Comparison of ENCODE assay signal across 16 cellular contexts in the genomic region with DNA sequence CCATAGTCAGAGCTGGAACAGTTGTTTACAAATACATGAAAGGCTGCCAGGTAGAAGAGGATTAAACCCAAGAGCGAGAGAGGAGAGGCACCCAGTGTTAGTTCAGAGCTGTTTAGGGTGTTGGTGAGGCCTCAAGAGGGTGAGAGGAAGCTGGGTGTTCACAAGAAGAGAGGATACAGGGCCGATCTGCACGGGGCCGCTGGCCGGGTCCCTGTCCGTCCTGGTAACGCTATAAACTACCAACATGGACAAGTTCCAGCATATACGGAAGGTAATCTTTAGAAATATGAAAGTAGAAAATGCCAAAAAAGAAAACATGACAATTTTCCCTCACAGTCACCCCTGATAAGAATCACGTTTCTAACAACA.
DNase-seq lines count a peak whose midpoint lies in the region; TF ChIP-seq lines count a peak whose summit lies in the region.
"Had no signal": no experiment of that assay in that cellular context is flagged by ENCODE, and none has a peak within 500 bp of the region (broad histone marks: within the 10 kb centered on the region; RNA-seq: fewer than 3 reads in every experiment).

No MANE protein-coding gene starts in this region.

- POLR2A ChIA-PET in MCF 10A (lab: Yijun Ruan, JAX): interaction anchor here (1.0 to 2.4 kb wide), 7 partner anchors 9 to 304 kb away, joined by 3 to 24 read pairs (median 4); a partner anchor contains a TSS

- no peak for TF ChIP-seq POLR2A in vagina (IDR thresholded peaks at IDR 0.05)

- TF ChIP-seq CTCF in MCF 10A (IDR thresholded peaks at IDR 0.05; ENCODE audit: unreplicated experiment) (no peak), mammary epithelial cell (conservative IDR thresholded peaks at IDR 0.05 in 1 of 2, IDR thresholded peaks at IDR 0.05 in 1 of 2; ENCODE audit: extremely low read depth in 1 of 2, insufficient read depth in 1 of 2, low read depth in 1 of 2, low read length in 2 of 2) (no peak), nephron progenitor cell (IDR thresholded peaks at IDR 0.05) (no peak), vagina (IDR thresholded peaks at IDR 0.05) (no peak)

- H3K4me3 Mint-ChIP-seq in MCF 10A (ENCODE audit: unreplicated experiment) (peak overlapping the region; percentile 64), nephron progenitor cell (no peak overlapping the region)
- H3K4me3 Mint-ChIP-seq in activated naive CD8-positive, alpha-beta T cell treated with anti-CD3 and anti-CD28 coated beads for 36 hours: no peak overlapping the region
- H3K4me3 Mint-ChIP-seq: CD8-positive, alpha-beta T cell had no signal

- BruUV-seq in MCF 10A (replicated peaks; lab: Mats Ljungman, UMichigan): no TSS peak
- no TSS peak for BruUV-seq in mammary epithelial cell (replicated peaks; lab: Mats Ljungman, UMichigan)

- no peak overlapping the region for H3K4me3 ChIP-seq in mammary epithelial cell (replicated peaks in 1 of 3; ENCODE audit: insufficient read depth in 1 of 3, low read depth in 2 of 3, low read length in 3 of 3)
- H3K4me3 ChIP-seq in vagina: no peak overlapping the region
- H3K4me3 ChIP-seq: GM12878 had no signal

- CTCF ChIA-PET in MCF 10A (lab: Yijun Ruan, JAX): interaction anchor here (0.8 to 2.7 kb wide), 4 partner anchors 15 to 72 kb away, joined by 3 to 16 read pairs (median 4); no protein-coding TSS in a partner anchor
- CTCF ChIA-PET in mammary epithelial cell (lab: Charles Lee; ENCODE audit: low non-redundant PET): no interaction called here

- intact Hi-C loops in MCF 10A (cut with micrococcal nuclease): no loop called here
- intact Hi-C loops in mammary epithelial cell (cut with micrococcal nuclease): no loop called here
- intact Hi-C loops in vagina (cut with DNase I): no loop called here

- no peaks in the 10 kb centered on the region for H3K4me1 ChIP-seq in mammary epithelial cell (ENCODE audit: insufficient read depth, low read length)
- peaks cover 25% of the 10 kb centered on the region for H3K4me1 ChIP-seq in vagina

- H3K36me3 ChIP-seq in mammary epithelial cell (ENCODE audit: insufficient read depth, low read length) (no peaks in the 10 kb centered on the region), vagina (no peaks in the 10 kb centered on the region)

- H3K9me3 ChIP-seq in mammary epithelial cell (replicated peaks; ENCODE audit: insufficient read depth, low read length) (peaks cover 25% of the 10 kb centered on the region), vagina (no peaks in the 10 kb centered on the region)

- no peaks in the 10 kb centered on the region for H4K20me1 ChIP-seq in mammary epithelial cell (ENCODE audit: insufficient read depth, low read length)

- 32% methylated on average over 8 of the region's 9 CpGs for WGBS in mammary epithelial cell (ENCODE audit: low coverage, missing lambda C conversion rate)

- H3K9me3 Mint-ChIP-seq in MCF 10A (ENCODE audit: unreplicated experiment) (peaks cover 15% of the 10 kb centered on the region), nephron progenitor cell (peaks cover 28% of the 10 kb centered on the region)
- H3K9me3 Mint-ChIP-seq in activated naive CD8-positive, alpha-beta T cell treated with anti-CD3 and anti-CD28 coated beads for 36 hours: peaks cover 8% of the 10 kb centered on the region

- no peak overlapping the region for H2AFZ ChIP-seq in mammary epithelial cell (ENCODE audit: low read depth, low read length)

- no peak overlapping the region for H3K27ac ChIP-seq in mammary epithelial cell (ENCODE audit: insufficient read depth, low read depth, low read length)
- H3K27ac ChIP-seq in epithelial cell of prostate: peak overlapping the region; percentile 43
- H3K27ac ChIP-seq in vagina: peak overlapping the region; percentile 82

- H3K27me3 ChIP-seq in mammary epithelial cell (ENCODE audit: insufficient read depth, low read length) (no peaks in the 10 kb centered on the region), vagina (no peaks in the 10 kb centered on the region)

- no peak for DNase-seq in MCF 10A (ENCODE audit: unreplicated experiment)
- DNase-seq in mammary epithelial cell: no peak
- no peak for DNase-seq in epithelial cell of prostate (ENCODE audit: low read depth, low spot score)
- DNase-seq in nephron progenitor cell: no peak
- DNase-seq in vagina (ENCODE audit: extremely low spot score in 2 of 2): peak in 1 of 2 donors; percentile 85
- DNase-seq in activated naive CD8-positive, alpha-beta T cell treated with anti-CD3 and anti-CD28 coated beads for 36 hours: no peak
- DNase-seq in NCI-H146 treated with DMSO at 0.1 percent for 48 hours (lab: John Stamatoyannopoulos, UW; ENCODE audit: unreplicated experiment): no peak
- no peak for DNase-seq in NCI-H748 (lab: John Stamatoyannopoulos, UW; ENCODE audit: unreplicated experiment)
- DNase-seq: CD8-positive, alpha-beta T cell; DND-41; HCEC 1CT; NCI-H1930; NCI-H2171; NCI-H446 treated with DMSO at 0.1 percent for 48 hours; NCI-H748 treated with DMSO at 0.1 percent for 48 hours had no signal

- H3K4me2 ChIP-seq in mammary epithelial cell (ENCODE audit: insufficient read depth, low read depth, low read length): no peak overlapping the region

- peaks cover under 1% of the 10 kb centered on the region for H3K27me3 Mint-ChIP-seq in MCF 10A (ENCODE audit: insufficient read depth, unreplicated experiment)
- peaks cover 8% of the 10 kb centered on the region for H3K27me3 Mint-ChIP-seq in nephron progenitor cell (ENCODE audit: low read depth, poor library complexity)
- H3K27me3 Mint-ChIP-seq in activated naive CD8-positive, alpha-beta T cell treated with anti-CD3 and anti-CD28 coated beads for 36 hours: peaks cover 38% of the 10 kb centered on the region

- H3K27ac Mint-ChIP-seq in MCF 10A (ENCODE audit: low read depth, unreplicated experiment) (peak overlapping the region; percentile 90), nephron progenitor cell (peak overlapping the region; percentile 61)
- H3K27ac Mint-ChIP-seq in activated naive CD8-positive, alpha-beta T cell treated with anti-CD3 and anti-CD28 coated beads for 36 hours: no peak overlapping the region
- H3K27ac Mint-ChIP-seq: CD8-positive, alpha-beta T cell had no signal

- no peak overlapping the region for H3K9ac ChIP-seq in mammary epithelial cell (ENCODE audit: insufficient read depth, low read length)

- in situ Hi-C loops in mammary epithelial cell (cut with MboI; ENCODE audit: low sequenced_read_pairs in 2 of 2): no loop called here

- H3K4me1 Mint-ChIP-seq in MCF 10A (ENCODE audit: insufficient read depth, unreplicated experiment) (peaks cover 21% of the 10 kb centered on the region), nephron progenitor cell (peaks cover 23% of the 10 kb centered on the region)
- H3K4me1 Mint-ChIP-seq in activated naive CD8-positive, alpha-beta T cell treated with anti-CD3 and anti-CD28 coated beads for 36 hours: no peaks in the 10 kb centered on the region

- H3K36me3 Mint-ChIP-seq in MCF 10A (ENCODE audit: insufficient read depth, unreplicated experiment) (no peaks in the 10 kb centered on the region), nephron progenitor cell (ENCODE audit: low read depth) (no peaks in the 10 kb centered on the region)
- H3K36me3 Mint-ChIP-seq in activated naive CD8-positive, alpha-beta T cell treated with anti-CD3 and anti-CD28 coated beads for 36 hours: no peaks in the 10 kb centered on the region
- H3K36me3 Mint-ChIP-seq: CD8-positive, alpha-beta T cell had no signal

- no peaks in the 10 kb centered on the region for H3K79me2 ChIP-seq in mammary epithelial cell (ENCODE audit: insufficient read depth, low read length)

- dilution Hi-C loops in mammary epithelial cell (cut with HindIII; ENCODE audit: low sequenced_read_pairs): no loop called here
